18 cellular contexts compared by ENCODE assay signal in genomic region chr7:41501466-41501865, GRCh38.
"Had no signal": no experiment of that assay in that cellular context is flagged by ENCODE, and none has a peak within 500 bp of the region (broad histone marks: within the 10 kb centered on the region; RNA-seq: fewer than 3 reads in every experiment).

No MANE protein-coding gene starts in this region.

- H3K27ac ChIP-seq: esophagus squamous epithelium, foreskin keratinocyte, hepatocyte, sigmoid colon, tibial artery, upper lobe of right lung, vagina had no signal

- DNase-seq: effector memory CD8-positive, alpha-beta T cell; esophagus squamous epithelium; foreskin keratinocyte; head of caudate nucleus; left colon; left ventricle myocardium superior; naive thymus-derived CD4-positive, alpha-beta T cell; nephron progenitor cell; sigmoid colon; small intestine; stimulated activated CD4-positive, alpha-beta T cell treated with anti-CD3 and anti-CD28 coated beads, Interleukin-4, amount 100 ng/mL, for 1 hour; stimulated activated CD8-positive, alpha-beta memory T cell treated with anti-CD3 and anti-CD28 coated beads, Interleukin-4, amount 100 ng/mL, for 48 hours; tibial artery; upper lobe of right lung had no signal

- H3K4me3 ChIP-seq: esophagus squamous epithelium, hepatocyte, lung, sigmoid colon, tibial artery, upper lobe of right lung, vagina had no signal

- H3K27me3 ChIP-seq: esophagus squamous epithelium, foreskin keratinocyte, hepatocyte, sigmoid colon, tibial artery, upper lobe of right lung, vagina had no signal

- ATAC-seq: effector memory CD8-positive, alpha-beta T cell; foreskin keratinocyte; left colon; left ventricle myocardium superior; naive thymus-derived CD4-positive, alpha-beta T cell; stimulated activated effector memory CD8-positive, alpha-beta T cell treated with anti-CD3 and anti-CD28 coated beads, Interleukin-12 subunit alpha, Interleukin-12 subunit beta, amount 100 ng/mL, for 72 hours; upper lobe of right lung had no signal

- H3K4me2 ChIP-seq: hepatocyte had no signal

- H3K9me3 ChIP-seq: esophagus squamous epithelium, sigmoid colon, tibial artery, upper lobe of right lung, vagina had no signal

- H3K79me2 ChIP-seq: hepatocyte had no signal

- H2AFZ ChIP-seq: hepatocyte had no signal

- H3K36me3 ChIP-seq: esophagus squamous epithelium, sigmoid colon, tibial artery, upper lobe of right lung, vagina had no signal

- H3K4me1 ChIP-seq: esophagus squamous epithelium, sigmoid colon, tibial artery, upper lobe of right lung, vagina had no signal
